Comparison of ENCODE assay signal across 9 cellular contexts in genomic region chr20:21702553-21703467, GRCh38. TPM values are rescaled to one million over a fixed set of nuclear protein-coding genes. Genes with fewer than 3 reads are reported as not detected.
A peak's percentile ranks its signal among the peaks of the same experiment; 100 is the strongest.
DNase-seq lines count a peak whose midpoint lies in the region; ATAC-seq and TF ChIP-seq lines count a peak whose summit lies in the region.
"Had no signal": no experiment of that assay in that cellular context is flagged by ENCODE, and none has a peak within 500 bp of the region (broad histone marks: within the 10 kb centered on the region; RNA-seq: fewer than 3 reads in every experiment).

No MANE protein-coding gene starts in this region.

- H3K27me3 ChIP-seq in parathyroid adenoma (ENCODE audit: control insufficient read depth, insufficient read depth, low read length), result no peaks in the 10 kb centered on the region

- H3K4me2 ChIP-seq in parathyroid adenoma (ENCODE audit: low read length), result peak overlapping the region; percentile 88

- no peaks in the 10 kb centered on the region for H3K9me3 ChIP-seq in parathyroid adenoma (ENCODE audit: control insufficient read depth, low read length)

- no peak overlapping the region for H3K4me3 Mint-ChIP-seq in stimulated activated memory B cell treated with anti-CD40 and anti-IgM and Interleukin-4, amounts not matched to agents 10 μg/mL and 1 μg/mL and 100 μg/mL, for 72 hours

- H3K4me3 ChIP-seq in AG10803 (ENCODE audit: low read length), result no peak overlapping the region; the same call in 1 of the 2 replicates
- peak overlapping the region; percentile 97 for H3K4me3 ChIP-seq in parathyroid adenoma (ENCODE audit: low read depth, low read length)

- CTCF ChIA-PET in HEK293T (lab: Yijun Ruan, JAX), result interaction anchor here (0.5 to 1.7 kb wide), 9 partner anchors 13 to 179 kb away, joined by 3 to 7 read pairs (median 3); no protein-coding TSS in a partner anchor

- DNase-seq in AG10803 (ENCODE audit: low read depth), result peak; percentile 19
- DNase-seq in HEK293T (ENCODE audit: extremely low spot score), result peak; percentile 34
- peak; percentile 76 for DNase-seq in SK-MEL-5 (ENCODE audit: low read depth, low spot score)
- DNase-seq in fibroblast of the conjunctiva (ENCODE audit: low read depth), result peak; percentile 16
- no peak for DNase-seq in HPDE6-E6E7 (ENCODE audit: extremely low spot score)

- POLR2A ChIA-PET in HEK293T (lab: Yijun Ruan, JAX), result no interaction called here

- H3K27ac Mint-ChIP-seq in stimulated activated memory B cell treated with anti-CD40 and anti-IgM and Interleukin-4, amounts not matched to agents 10 μg/mL and 1 μg/mL and 100 μg/mL, for 72 hours, result no peak overlapping the region

- H3K36me3 Mint-ChIP-seq in stimulated activated memory B cell treated with anti-CD40 and anti-IgM and Interleukin-4, amounts not matched to agents 10 μg/mL and 1 μg/mL and 100 μg/mL, for 72 hours, result no peaks in the 10 kb centered on the region

- no peak for ATAC-seq in GM21360 (IDR thresholded peaks at IDR 0.05; ENCODE audit: unreplicated experiment)
- ATAC-seq in stimulated activated memory B cell treated with anti-CD40 and anti-IgM and Interleukin-4, amounts not matched to agents 10 μg/mL and 1 μg/mL and 100 μg/mL, for 72 hours, result no peak

- H3K9me3 Mint-ChIP-seq in stimulated activated memory B cell treated with anti-CD40 and anti-IgM and Interleukin-4, amounts not matched to agents 10 μg/mL and 1 μg/mL and 100 μg/mL, for 72 hours, result no peaks in the 10 kb centered on the region

- peak; percentile 46 for TF ChIP-seq CTCF in AG10803 (conservative IDR thresholded peaks at IDR 0.05; ENCODE audit: low read length)
- TF ChIP-seq CTCF in parathyroid adenoma (IDR thresholded peaks at IDR 0.05), result peak; percentile 88

- peak overlapping the region; percentile 51 for H2AFZ ChIP-seq in parathyroid adenoma

- in situ Hi-C loops in SK-MEL-5 (cut with HindIII; ENCODE audit: low pct_unique_long_range_greater_than_20kb, low sequenced_read_pairs), result no loop called here

- H3K4me1 Mint-ChIP-seq in stimulated activated memory B cell treated with anti-CD40 and anti-IgM and Interleukin-4, amounts not matched to agents 10 μg/mL and 1 μg/mL and 100 μg/mL, for 72 hours, result peaks cover 14% of the 10 kb centered on the region

- peak overlapping the region; percentile 100 for H3K27ac ChIP-seq in parathyroid adenoma

- peak overlapping the region; percentile 99 for H3K9ac ChIP-seq in parathyroid adenoma

- H3K36me3 ChIP-seq in parathyroid adenoma (ENCODE audit: control insufficient read depth, insufficient read depth, low read length), result peaks cover 17% of the 10 kb centered on the region

- H3K4me1 ChIP-seq in parathyroid adenoma, result peaks cover 17% of the 10 kb centered on the region

- peaks cover 88% of the 10 kb centered on the region for H3K79me2 ChIP-seq in parathyroid adenoma

- peaks cover 87% of the 10 kb centered on the region for H3K27me3 Mint-ChIP-seq in stimulated activated memory B cell treated with anti-CD40 and anti-IgM and Interleukin-4, amounts not matched to agents 10 μg/mL and 1 μg/mL and 100 μg/mL, for 72 hours

TF ChIP-seq in HEK293T, 16 proteins besides CTCF, POLR2A, EP300 and RAD21:
- TF ChIP-seq SUZ12 (IDR thresholded peaks at IDR 0.05) (no peak), ARNT (IDR thresholded peaks at IDR 0.05) (no peak), ELF4 (IDR thresholded peaks at IDR 0.05) (no peak), L3MBTL2 (conservative IDR thresholded peaks at IDR 0.05) (no peak), HDGF (IDR thresholded peaks at IDR 0.05; ENCODE audit: borderline replicate concordance) (no peak), LEF1 (IDR thresholded peaks at IDR 0.05; ENCODE audit: borderline replicate concordance) (no peak), SP1 (IDR thresholded peaks at IDR 0.05) (no peak), FOXM1 (IDR thresholded peaks at IDR 0.05; ENCODE audit: borderline replicate concordance) (no peak), FOXA1 (IDR thresholded peaks at IDR 0.05) (no peak), FOXK2 (IDR thresholded peaks at IDR 0.05) (no peak), CTBP1 (IDR thresholded peaks at IDR 0.05; ENCODE audit: borderline replicate concordance) (no peak), ZNF384 (IDR thresholded peaks at IDR 0.05) (no peak), BHLHE40 (IDR thresholded peaks at IDR 0.05; ENCODE audit: borderline replicate concordance) (no peak), TARDBP (IDR thresholded peaks at IDR 0.05) (no peak), NFRKB (IDR thresholded peaks at IDR 0.05) (no peak)
- TF ChIP-seq, protein P1, sequence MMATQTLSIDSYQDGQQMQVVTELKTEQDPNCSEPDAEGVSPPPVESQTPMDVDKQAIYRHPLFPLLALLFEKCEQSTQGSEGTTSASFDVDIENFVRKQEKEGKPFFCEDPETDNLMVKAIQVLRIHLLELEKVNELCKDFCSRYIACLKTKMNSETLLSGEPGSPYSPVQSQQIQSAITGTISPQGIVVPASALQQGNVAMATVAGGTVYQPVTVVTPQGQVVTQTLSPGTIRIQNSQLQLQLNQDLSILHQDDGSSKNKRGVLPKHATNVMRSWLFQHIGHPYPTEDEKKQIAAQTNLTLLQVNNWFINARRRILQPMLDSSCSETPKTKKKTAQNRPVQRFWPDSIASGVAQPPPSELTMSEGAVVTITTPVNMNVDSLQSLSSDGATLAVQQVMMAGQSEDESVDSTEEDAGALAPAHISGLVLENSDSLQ (IDR thresholded peaks at IDR 0.05), result no peak

RNA-seq across cellular contexts. Expression of gene PAX1, which starts 2.7 kb away (rescaled TPM):
- not detected in 2 replicates for total RNA-seq in SK-MEL-5 (2014; rRNA removed; shearing (Covaris generic))
- not detected in 2 replicates for polyA plus RNA-seq in SK-MEL-5 (2015; cell fraction: cytosol; rRNA removed)
- not detected in 2 replicates for polyA plus RNA-seq in SK-MEL-5 (2015; cell fraction: nucleus; rRNA removed)
- total RNA-seq: glomerular endothelial cell had no signal
